1 cellular context compared by ENCODE assay signal in the genomic region with DNA sequence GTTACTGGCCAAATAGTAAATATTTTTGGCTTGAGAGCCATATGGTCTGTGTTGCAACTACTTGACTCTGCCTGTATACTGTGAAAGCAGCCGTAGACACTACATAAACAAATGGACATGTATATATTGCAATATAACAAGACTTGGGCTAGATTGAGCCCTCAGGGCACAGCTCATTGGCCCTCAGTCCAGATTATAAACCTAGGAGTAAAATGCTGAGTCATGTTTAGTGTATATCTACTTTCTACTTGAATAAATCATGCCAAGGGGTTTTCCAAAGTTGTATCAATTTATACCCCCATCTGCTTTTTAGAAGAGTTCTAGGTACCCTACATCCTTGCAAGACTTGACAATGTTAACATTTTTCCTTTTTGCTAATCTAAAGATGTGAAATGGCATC.
TF ChIP-seq lines count a peak whose summit lies in the region.

No MANE protein-coding gene starts in this region.

TF ChIP-seq in HepG2, 621 proteins besides CTCF, POLR2A, EP300 and RAD21:
- peak; percentile 91 for TF ChIP-seq NFE2L2 (IDR thresholded peaks at IDR 0.05; ENCODE audit: low read length)
- TF ChIP-seq MAFK (conservative IDR thresholded peaks at IDR 0.05 in 1 of 2, IDR thresholded peaks at IDR 0.05 in 1 of 2; ENCODE audit: low read length in 2 of 2), result peak; percentile 87 to 88
- TF ChIP-seq MAFF (IDR thresholded peaks at IDR 0.05; ENCODE audit: low read depth, low read length), result peak; percentile 86
- no peak for TF ChIP-seq ZNF850 (CRISPR knock-in tag; conservative IDR thresholded peaks at IDR 0.05)
TF ChIP-seq in HepG2: peak in this region for 3.
